8 cellular contexts compared by ENCODE assay signal in genomic region chr11:57649826-57650738, GRCh38. TPM values are rescaled to one million over a fixed set of nuclear protein-coding genes. Genes with fewer than 3 reads are reported as not detected.
DNase-seq lines count a peak whose midpoint lies in the region; ATAC-seq, FAIRE-seq and TF ChIP-seq lines count a peak whose summit lies in the region.

A gene with protein sequence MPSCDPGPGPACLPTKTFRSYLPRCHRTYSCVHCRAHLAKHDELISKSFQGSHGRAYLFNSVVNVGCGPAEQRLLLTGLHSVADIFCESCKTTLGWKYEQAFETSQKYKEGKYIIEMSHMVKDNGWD (minus strand): TSS chr11:57649912. CDS start chr11:57647107, 2,805 bp downstream.

- H3K56ac ChIP-seq in H1 (replicated peaks; ENCODE audit: insufficient read length, low read depth, low read length) = no peak within 1 kb of the TSS

- H3K23ac ChIP-seq in H1 (ENCODE audit: insufficient read length) = no peak within 1 kb of the TSS
- peak within 1 kb of the TSS; percentile 9 to 53 for H3K23ac ChIP-seq in mesenchymal stem cell (ENCODE audit: low read length in 2 of 2)

- H3K4ac ChIP-seq in H1 (replicated peaks; ENCODE audit: insufficient read length, low read depth, low read length) (peak within 1 kb of the TSS; percentile 80), mesenchymal stem cell (ENCODE audit: low read depth in 1 of 2, low read length in 2 of 2) (peak within 1 kb of the TSS; percentile 40 to 69)

- POLR2A ChIA-PET in H1 (lab: Charles Lee; ENCODE audit: partially characterized antibody) = interaction anchor here (0.8 to 29.6 kb wide), 18 partner anchors 3 to 304 kb away, joined by 3 to 1546 read pairs (median 6); partner anchors contain the start of genes CLP1, SERPING1, SLC43A1 and TIMM10

- H4K5ac ChIP-seq in H1 (ENCODE audit: insufficient read length, low read depth, low read length) = no peak within 1 kb of the TSS

- TF ChIP-seq RAD21 in H1 (IDR thresholded peaks at IDR 0.05 in 1 of 2, conservative IDR thresholded peaks at IDR 0.05 in 1 of 2; ENCODE audit: low read depth in 2 of 2, low read length in 2 of 2) = no peak

- H3K9me3 ChIP-seq in H1 (ENCODE audit: insufficient read depth in 2 of 2, low read depth in 1 of 2, low read length in 1 of 2) (no peaks in the 10 kb centered on the region), mesenchymal stem cell (ENCODE audit: control insufficient read depth, low read length) (no peaks in the 10 kb centered on the region)

- H3K14ac ChIP-seq in H1 (ENCODE audit: insufficient read length) (no peak within 1 kb of the TSS), mesenchymal stem cell (ENCODE audit: low read length in 2 of 2) (peak within 1 kb of the TSS in 1 of 2 experiments; percentile 68)

- H4K20me1 ChIP-seq in H1 (replicated peaks in 1 of 2; ENCODE audit: control insufficient read depth in 1 of 2, insufficient read depth in 2 of 2, low read length in 2 of 2) = peaks cover 12 to 21% of the 10 kb centered on the region in 2 experiments

- H3K27ac ChIP-seq in H1 (ENCODE audit: low read depth, low read length) = no peak within 1 kb of the TSS
- H3K27ac ChIP-seq in mesenchymal stem cell (ENCODE audit: low read length, poor library complexity, severe bottlenecking) = no peak within 1 kb of the TSS

- H2BK12ac ChIP-seq in H1 (ENCODE audit: low read depth, low read length) = peak within 1 kb of the TSS; percentile 91
- H2BK12ac ChIP-seq in mesenchymal stem cell (ENCODE audit: low read length in 2 of 2) = peak within 1 kb of the TSS; percentile 35 to 75

- no peak for FAIRE-seq in H1 (lab: Jason Lieb, UNC)

- H2BK15ac ChIP-seq in H1 (ENCODE audit: low read length) (peak within 1 kb of the TSS; percentile 20; the same call in 1 of the 2 replicates), mesenchymal stem cell (ENCODE audit: low read depth, poor library complexity, severe bottlenecking) (no peak within 1 kb of the TSS)

- H3K18ac ChIP-seq in H1 (ENCODE audit: extremely low read depth, low read length) (peak within 1 kb of the TSS; percentile 76), mesenchymal stem cell (ENCODE audit: low read depth in 1 of 2, low read length in 2 of 2) (peak within 1 kb of the TSS; percentile 58 to 89)

- H2BK20ac ChIP-seq in H1 (ENCODE audit: low read length) = peak within 1 kb of the TSS; percentile 64; the same call in 1 of the 2 replicates

- peaks cover 26 to 47% (median 34%) of the 10 kb centered on the region in 4 experiments for H3K4me1 ChIP-seq in H1 (replicated peaks in 1 of 4; ENCODE audit: control insufficient read depth in 3 of 4, insufficient read depth in 4 of 4, low read length in 3 of 4)
- peaks cover 36% of the 10 kb centered on the region for H3K4me1 ChIP-seq in mesenchymal stem cell (ENCODE audit: control insufficient read depth, insufficient read depth, low read depth, low read length)

- no peak within 1 kb of the TSS for H4K91ac ChIP-seq in H1 (replicated peaks; ENCODE audit: insufficient read length, low read length)
- peak within 1 kb of the TSS; percentile 1 for H4K91ac ChIP-seq in mesenchymal stem cell (ENCODE audit: low read length)

- TF ChIP-seq POLR2A in H1 (IDR thresholded peaks at IDR 0.05; ENCODE audit: control extremely low read depth in 1 of 2, low read depth in 2 of 2, low read length in 2 of 2) = peak; percentile 36 to 75

- no peaks in the 10 kb centered on the region for H3K36me3 ChIP-seq in H1 (ENCODE audit: control insufficient read depth in 2 of 4, insufficient read depth in 4 of 4, low read length in 3 of 4)
- H3K36me3 ChIP-seq in mesenchymal stem cell (ENCODE audit: control insufficient read depth in 1 of 2, insufficient read depth in 2 of 2, low read depth in 1 of 2, low read length in 2 of 2) = peaks cover 0 to 9% of the 10 kb centered on the region in 2 experiments

- ATAC-seq in HG03025 (IDR thresholded peaks at IDR 0.05; ENCODE audit: low FRiP score, unreplicated experiment) = no peak

- H2BK5ac ChIP-seq in H1 (ENCODE audit: low read depth, low read length) (peak within 1 kb of the TSS; percentile 69), mesenchymal stem cell (ENCODE audit: low read depth, low read length, poor library complexity, severe bottlenecking) (no peak within 1 kb of the TSS)

- DNase-seq in GDM1 (lab: John Stamatoyannopoulos, UW) (peak; percentile 58), NCI-H2227 (lab: John Stamatoyannopoulos, UW; ENCODE audit: unreplicated experiment) (peak; percentile 81), H1 (ENCODE audit: low read depth in 1 of 2, low spot score in 2 of 2) (peak in 1 of 2 experiments; percentile 60), mesenchymal stem cell (peak; percentile 84), SKM-1 treated with dmso at 0.1 percent for 144 hours (lab: John Stamatoyannopoulos, UW; ENCODE audit: unreplicated experiment) (no peak)
- peak; percentile 68 for DNase-seq in activated CD8-positive, alpha-beta memory T cell treated with anti-CD3 and anti-CD28 coated beads, Interleukin-2, amount 50 U/mL, for 4 hours
- DNase-seq in stimulated activated CD8-positive, alpha-beta memory T cell treated with anti-CD3 and anti-CD28 coated beads, Interleukin-4, amount 100 ng/mL, for 48 hours = peak; percentile 65

- H3K79me2 ChIP-seq in H1 (ENCODE audit: control insufficient read depth in 1 of 2, insufficient read depth in 2 of 2, low read length in 2 of 2) = no peaks in the 10 kb centered on the region

- H2AFZ ChIP-seq in H1 (ENCODE audit: low read length) (no peak within 1 kb of the TSS), mesenchymal stem cell (ENCODE audit: low read depth, low read length) (peak within 1 kb of the TSS; percentile 60)

- H2AK5ac ChIP-seq in H1 (ENCODE audit: low read depth, low read length) (peak within 1 kb of the TSS; percentile 78), mesenchymal stem cell (ENCODE audit: low read length, severe bottlenecking) (no peak within 1 kb of the TSS)

- peaks cover 0 to 4% (median 1%) of the 10 kb centered on the region in 4 experiments; a peak in 5 of 7 replicates for H3K27me3 ChIP-seq in H1 (replicated peaks in 1 of 4; ENCODE audit: control insufficient read depth in 3 of 4, extremely low read depth in 1 of 4, insufficient read depth in 3 of 4, low read length in 3 of 4)
- H3K27me3 ChIP-seq in mesenchymal stem cell (ENCODE audit: control insufficient read depth in 1 of 2, insufficient read depth in 1 of 2, low read length in 2 of 2) = peaks cover 16 to 38% of the 10 kb centered on the region in 2 experiments

- peaks cover 28% of the 10 kb centered on the region for H3K23me2 ChIP-seq in H1 (ENCODE audit: low read depth, low read length)

- no peak for TF ChIP-seq EP300 in H1 (IDR thresholded peaks at IDR 0.05; ENCODE audit: borderline replicate concordance in 1 of 2, low read depth in 2 of 2, low read length in 2 of 2)

- H3K79me1 ChIP-seq in H1 (ENCODE audit: low read depth, low read length) = no peaks in the 10 kb centered on the region
- peaks cover 2% of the 10 kb centered on the region for H3K79me1 ChIP-seq in mesenchymal stem cell (replicated peaks; ENCODE audit: low read length, poor library complexity, severe bottlenecking)

- 0 out of 2 replicates have a peak within 1 kb of the TSS, but pooled peaks have one; percentile 19 for H4K8ac ChIP-seq in H1 (ENCODE audit: extremely low read depth, insufficient read depth, low read length)
- H4K8ac ChIP-seq in mesenchymal stem cell (ENCODE audit: low read length) = peak within 1 kb of the TSS; percentile 32

- H3K4me3 ChIP-seq in H1 (ENCODE audit: extremely low read depth in 1 of 4, insufficient read depth in 2 of 4, low read depth in 3 of 4, low read length in 4 of 4) (peak within 1 kb of the TSS; percentile 27 to 65 (median 50); a peak in 7 of 8 replicates), mesenchymal stem cell (ENCODE audit: insufficient read depth in 1 of 2, low read depth in 1 of 2, low read length in 2 of 2) (peak within 1 kb of the TSS; percentile 3 to 83)

- WGBS in H1 (ENCODE audit: extremely low coverage in 1 of 2, insufficient coverage in 1 of 2, insufficient read length in 1 of 2, insufficient replicate concordance in 2 of 2, low coverage in 1 of 2, low lambda C conversion rate in 2 of 2, missing lambda C conversion rate in 1 of 2), 2 experiments = 26% methylated on average over 12 of the region's 15 CpGs; no CpG with 5 or more reads in 1 of the 2 experiments
- WGBS in mesenchymal stem cell = 23% methylated on average over 13 of the region's 15 CpGs

- CTCF ChIA-PET in H1 (lab: Charles Lee; ENCODE audit: partially characterized antibody) = interaction anchor here (0.6 to 14.3 kb wide), 6 partner anchors 9 to 192 kb away, joined by 3 to 357 read pairs (median 8); partner anchors contain the start of gene UBE2L6

- H2BK120ac ChIP-seq in H1 (replicated peaks; ENCODE audit: low read depth, low read length) (no peak within 1 kb of the TSS), mesenchymal stem cell (ENCODE audit: low read depth, low read length) (peak within 1 kb of the TSS; percentile 27)

- peak within 1 kb of the TSS; percentile 92 to 95 for H3K4me2 ChIP-seq in H1 (ENCODE audit: insufficient read depth in 1 of 2, low read depth in 2 of 2, low read length in 2 of 2)
- H3K4me2 ChIP-seq in mesenchymal stem cell (ENCODE audit: low read length, poor library complexity, severe bottlenecking) = peak within 1 kb of the TSS; percentile 80

- no peak for TF ChIP-seq CTCF in H1 (IDR thresholded peaks at IDR 0.05; ENCODE audit: control extremely low read depth in 1 of 3, insufficient read depth in 1 of 3, low read depth in 1 of 3, low read length in 3 of 3)

- peak within 1 kb of the TSS in 3 of 4 experiments; percentile 49 to 64 (median 64); a peak in 6 of 7 replicates for H3K9ac ChIP-seq in H1 (replicated peaks in 1 of 4; ENCODE audit: extremely low read depth in 1 of 4, low read depth in 3 of 4, low read length in 3 of 4)
- H3K9ac ChIP-seq in mesenchymal stem cell (ENCODE audit: low read length) = peak within 1 kb of the TSS; percentile 89

TF ChIP-seq in H1, 55 proteins besides CTCF, POLR2A, EP300 and RAD21 (continues in another document):
- TF ChIP-seq EZH2 (IDR thresholded peaks at IDR 0.05; ENCODE audit: low read depth, low read length, severe bottlenecking) (no peak), TAF7 (optimal IDR thresholded peaks at IDR 0.05; ENCODE audit: borderline replicate concordance, low read depth, low read length) (peak; percentile 65), SP4 (IDR thresholded peaks at IDR 0.05; ENCODE audit: low read length) (peak; percentile 43; the same call in 1 of the 2 replicates)

RNA-seq across cellular contexts. Expression of the gene that starts here (rescaled TPM):
- 0.13 TPM in 1 of 2 replicates, not detected in the other for total RNA-seq in H1 (2021; fragmentation: NEBNext Ultra II Directional; extraction: Animal tissue kit (Norgen Biotek cat#: 25700))
- 0.09 and 0.38 TPM in 2 replicates for polyA plus RNA-seq in H1 (2011; rRNA removed)
- 0.05 TPM for polyA plus RNA-seq in H1 (2011; cell fraction: cytosol; rRNA removed)
- polyA plus RNA-seq in H1 (2011; cell fraction: nucleus; rRNA removed) = 0.19 TPM
- polyA plus RNA-seq in H1 (2012, experiment 1 of 2) = 4.7 to 5.7 TPM (median 5.0 TPM) in 4 replicates
- 0.89 TPM for polyA plus RNA-seq in H1 (2012, experiment 2 of 2)
- 0.06 TPM for polyA plus RNA-seq in H1 (2013, experiment 1 of 2)
- polyA plus RNA-seq in H1 (2013, experiment 2 of 2) = 0.06 TPM
- 0.07 and 0.19 TPM in 2 replicates for polyA minus RNA-seq in H1 (2011; rRNA and poly(A)+ RNA removed)
- polyA minus RNA-seq in H1 (2011; cell fraction: cytosol; rRNA and poly(A)+ RNA removed) = not detected
- 0.40 TPM for polyA minus RNA-seq in H1 (2011; cell fraction: nucleus; rRNA and poly(A)+ RNA removed)
- polyA plus RNA-seq in mesenchymal stem cell (2013, experiment 1 of 2) = 0.43 TPM
- polyA plus RNA-seq in mesenchymal stem cell (2013, experiment 2 of 2) = 0.42 TPM
